In genomic region chr2:165698621-165698946, GRCh38 we compare ENCODE assay signal across 9 cellular contexts.
A peak's percentile ranks its signal among the peaks of the same experiment; 100 is the strongest.
DNase-seq lines count a peak whose midpoint lies in the region; ATAC-seq and TF ChIP-seq lines count a peak whose summit lies in the region.
"Had no signal": no experiment of that assay in that cellular context is flagged by ENCODE, and none has a peak within 500 bp of the region (broad histone marks: within the 10 kb centered on the region; RNA-seq: fewer than 3 reads in every experiment).

No MANE protein-coding gene starts in this region.

- no peak for DNase-seq in AG09319 (ENCODE audit: extremely low read depth, low read depth)
- DNase-seq in NCI-H128 (lab: John Stamatoyannopoulos, UW; ENCODE audit: unreplicated experiment), result peak; percentile 3
- peak; percentile 61 for DNase-seq in SW480 (ENCODE audit: low spot score)
- peak; percentile 46 for DNase-seq in germinal center (ENCODE audit: low spot score)
- DNase-seq in pons (ENCODE audit: low spot score), result peak; percentile 76
- no peak for DNase-seq in activated CD4-positive, alpha-beta memory T cell treated with anti-CD3 and anti-CD28 coated beads, Interleukin-2, amount 10 ng/mL, durations not matched to agents 7 days and 5 days

- TF ChIP-seq POLR2A in GM18505 (IDR thresholded peaks at IDR 0.05; ENCODE audit: borderline replicate concordance, extremely low read depth, insufficient read depth, insufficient read length), result no peak

- no peaks in the 10 kb centered on the region for H3K9me3 Mint-ChIP-seq in activated CD4-positive, alpha-beta memory T cell treated with anti-CD3 and anti-CD28 coated beads, Interleukin-2, amount 10 ng/mL, durations not matched to agents 7 days and 5 days
- H3K9me3 Mint-ChIP-seq: IgD-negative memory B cell had no signal

- no peaks in the 10 kb centered on the region for H3K4me1 Mint-ChIP-seq in activated CD4-positive, alpha-beta memory T cell treated with anti-CD3 and anti-CD28 coated beads, Interleukin-2, amount 10 ng/mL, durations not matched to agents 7 days and 5 days

- H3K4me3 Mint-ChIP-seq in activated CD4-positive, alpha-beta memory T cell treated with anti-CD3 and anti-CD28 coated beads, Interleukin-2, amount 10 ng/mL, durations not matched to agents 7 days and 5 days, result no peak overlapping the region
- H3K4me3 Mint-ChIP-seq: IgD-negative memory B cell had no signal

- POLR2A ChIA-PET in activated CD4-positive, alpha-beta memory T cell treated with anti-CD3 and anti-CD28 coated beads, Interleukin-2, amount 10 ng/mL, durations not matched to agents 7 days and 5 days (lab: Charles Lee), result no interaction called here

- peak; percentile 66 for TF ChIP-seq CTCF in AG09319 (IDR thresholded peaks at IDR 0.05; ENCODE audit: low read depth, low read length)

- CTCF ChIA-PET in activated CD4-positive, alpha-beta memory T cell treated with anti-CD3 and anti-CD28 coated beads, Interleukin-2, amount 10 ng/mL, durations not matched to agents 7 days and 5 days (lab: Charles Lee), result no interaction called here

- H3K27me3 Mint-ChIP-seq in activated CD4-positive, alpha-beta memory T cell treated with anti-CD3 and anti-CD28 coated beads, Interleukin-2, amount 10 ng/mL, durations not matched to agents 7 days and 5 days, result peaks cover 19% of the 10 kb centered on the region

- H3K36me3 Mint-ChIP-seq in activated CD4-positive, alpha-beta memory T cell treated with anti-CD3 and anti-CD28 coated beads, Interleukin-2, amount 10 ng/mL, durations not matched to agents 7 days and 5 days (ENCODE audit: low read depth), result no peaks in the 10 kb centered on the region
- H3K36me3 Mint-ChIP-seq: IgD-negative memory B cell had no signal

- no peak overlapping the region for H3K27ac Mint-ChIP-seq in activated CD4-positive, alpha-beta memory T cell treated with anti-CD3 and anti-CD28 coated beads, Interleukin-2, amount 10 ng/mL, durations not matched to agents 7 days and 5 days
- H3K27ac Mint-ChIP-seq: IgD-negative memory B cell had no signal

- ATAC-seq in GM18505 (IDR thresholded peaks at IDR 0.05; ENCODE audit: unreplicated experiment) (peak; percentile 94), HG02884 (IDR thresholded peaks at IDR 0.05; ENCODE audit: unreplicated experiment) (peak; percentile 87)

Comparison
In these comparisons a context has a peak if more than half of its experiments do, and no peak if none do; other contexts are left out.
1. DNase-seq: peak in NCI-H128 (single experiment), SW480 (single experiment), germinal center (single experiment) and pons (single experiment); none in AG09319 (single experiment) and activated CD4-positive, alpha-beta memory T cell treated with anti-CD3 and anti-CD28 coated beads, Interleukin-2, amount 10 ng/mL, durations not matched to agents 7 days and 5 days (single experiment).